In the genomic region with DNA sequence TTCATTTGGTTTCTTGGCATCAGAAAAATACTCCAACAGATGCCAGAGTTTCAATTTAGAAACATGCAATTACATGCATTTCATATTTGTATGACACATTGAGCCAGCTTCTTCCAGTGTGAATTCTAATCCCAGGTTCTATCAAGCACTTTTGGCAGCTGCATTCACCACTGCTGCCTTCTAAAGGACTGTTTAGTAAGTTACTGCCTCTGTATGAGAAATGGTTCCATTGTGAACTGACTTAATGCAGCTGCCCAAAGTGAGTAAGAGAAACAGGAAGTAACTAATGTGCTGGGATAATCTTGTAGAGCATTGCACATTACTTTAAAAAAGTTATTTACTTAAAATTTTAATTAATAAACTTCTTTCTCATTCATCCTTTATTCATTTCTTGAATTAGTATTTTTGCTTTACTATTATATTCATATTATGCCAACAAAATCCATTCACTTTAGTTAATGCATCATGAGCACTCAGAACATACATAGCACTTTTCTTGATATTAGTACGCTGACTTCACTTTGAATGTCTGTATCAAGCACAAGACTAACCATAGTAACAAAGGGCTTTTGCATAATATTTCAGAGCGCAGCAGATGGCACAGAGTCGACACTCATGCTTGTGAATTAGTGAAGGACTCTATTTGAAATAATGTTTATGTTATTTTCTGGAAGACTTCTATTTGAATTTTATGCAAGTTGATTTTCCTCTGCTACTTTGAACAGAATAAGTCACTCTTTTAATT, we compare ENCODE assay signal across 17 cellular contexts. TPM values are rescaled to one million over a fixed set of nuclear protein-coding genes. Genes with fewer than 3 reads are reported as not detected.
A peak's percentile ranks its signal among the peaks of the same experiment; 100 is the strongest.
DNase-seq lines count a peak whose midpoint lies in the region; ATAC-seq and TF ChIP-seq lines count a peak whose summit lies in the region.
"Had no signal": no experiment of that assay in that cellular context is flagged by ENCODE, and none has a peak within 500 bp of the region (broad histone marks: within the 10 kb centered on the region; RNA-seq: fewer than 3 reads in every experiment).

No MANE protein-coding gene starts in this region.

- no peaks in the 10 kb centered on the region for H3K79me2 ChIP-seq in OCI-LY3 (ENCODE audit: low read length)
- H3K79me2 ChIP-seq in smooth muscle cell (ENCODE audit: low read depth) = no peaks in the 10 kb centered on the region

- TF ChIP-seq CTCF in OCI-LY3 (IDR thresholded peaks at IDR 0.05; ENCODE audit: low read depth, low read length) = peak; percentile 21
- no peak for TF ChIP-seq CTCF in smooth muscle cell (IDR thresholded peaks at IDR 0.05; ENCODE audit: borderline replicate concordance, insufficient read depth, poor library complexity, severe bottlenecking)

- H3K9me3 ChIP-seq in OCI-LY3 (ENCODE audit: insufficient read depth, low read length) = no peaks in the 10 kb centered on the region
- H3K9me3 ChIP-seq in smooth muscle cell (replicated peaks; ENCODE audit: low read depth) = no peaks in the 10 kb centered on the region

- WGBS in smooth muscle cell (ENCODE audit: low lambda C conversion rate) = 96% methylated on average over 3 of the region's 3 CpGs

- H3K4me3 ChIP-seq in OCI-LY3 (ENCODE audit: low read length) (peak overlapping the region; percentile 32), smooth muscle cell (no peak overlapping the region)
- H3K4me3 ChIP-seq: SK-N-MC had no signal

- H2AFZ ChIP-seq in OCI-LY3 (ENCODE audit: low read depth, low read length) = no peak overlapping the region
- H2AFZ ChIP-seq in smooth muscle cell (ENCODE audit: low read depth) = peak overlapping the region; percentile 21

- no peak overlapping the region for H3K4me3 Mint-ChIP-seq in effector memory CD8-positive, alpha-beta T cell
- H3K4me3 Mint-ChIP-seq: activated naive CD8-positive, alpha-beta T cell treated with anti-CD3 and anti-CD28 coated beads, Interleukin-2, amount 10 ng/mL, durations not matched to agents 7 days and 5 days; type B pancreatic cell had no signal

- peaks cover 4% of the 10 kb centered on the region for H3K36me3 Mint-ChIP-seq in effector memory CD8-positive, alpha-beta T cell (ENCODE audit: insufficient read depth)
- H3K36me3 Mint-ChIP-seq: activated naive CD8-positive, alpha-beta T cell treated with anti-CD3 and anti-CD28 coated beads, Interleukin-2, amount 10 ng/mL, durations not matched to agents 7 days and 5 days; type B pancreatic cell had no signal

- H3K4me2 ChIP-seq in OCI-LY3 (ENCODE audit: low read length) (peak overlapping the region; percentile 66), smooth muscle cell (no peak overlapping the region)

- no peak overlapping the region for H3K9ac ChIP-seq in OCI-LY3 (ENCODE audit: low read length)
- no peak overlapping the region for H3K9ac ChIP-seq in smooth muscle cell (ENCODE audit: low read depth)

- no peaks in the 10 kb centered on the region for H3F3A ChIP-seq in smooth muscle cell (ENCODE audit: low read depth)

- no peaks in the 10 kb centered on the region for H3K4me1 Mint-ChIP-seq in effector memory CD8-positive, alpha-beta T cell (ENCODE audit: low read depth in 2 of 2)
- H3K4me1 Mint-ChIP-seq: activated naive CD8-positive, alpha-beta T cell treated with anti-CD3 and anti-CD28 coated beads, Interleukin-2, amount 10 ng/mL, durations not matched to agents 7 days and 5 days had no signal

- peak overlapping the region; percentile 66 for H3K27ac ChIP-seq in OCI-LY3 (ENCODE audit: low read length)
- H3K27ac ChIP-seq in smooth muscle cell (ENCODE audit: low read depth) = no peak overlapping the region
- H3K27ac ChIP-seq: SK-N-MC had no signal

- peak; percentile 37 for ATAC-seq in effector memory CD8-positive, alpha-beta T cell (replicated peaks)
- ATAC-seq in GM21723 (IDR thresholded peaks at IDR 0.05; ENCODE audit: unreplicated experiment) = no peak

- DNase-seq in SKM-1 treated with dmso at 0.1 percent for 144 hours (lab: John Stamatoyannopoulos, UW; ENCODE audit: unreplicated experiment) (peak; percentile 23), SKM-1 (lab: John Stamatoyannopoulos, UW; ENCODE audit: unreplicated experiment) (no peak), smooth muscle cell (lab: John Stamatoyannopoulos, UW; ENCODE audit: unreplicated experiment) (no peak), NCI-H748 (lab: John Stamatoyannopoulos, UW; ENCODE audit: unreplicated experiment) (no peak), OCI-M2 (lab: John Stamatoyannopoulos, UW; ENCODE audit: unreplicated experiment) (no peak)
- no peak for DNase-seq in effector memory CD8-positive, alpha-beta T cell
- DNase-seq: ACHN; activated CD4-positive, CD25-positive, alpha-beta regulatory T cell; activated CD8-positive, alpha-beta memory T cell treated with anti-CD3 and anti-CD28 coated beads, Interleukin-2, amount 50 U/mL, for 48 hours; activated naive CD8-positive, alpha-beta T cell treated with anti-CD3 and anti-CD28 coated beads, Interleukin-2, amount 10 ng/mL, durations not matched to agents 7 days and 5 days; NCI-H1694 treated with DMSO at 0.1 percent for 48 hours; NCI-H774 had no signal

- no peaks in the 10 kb centered on the region for H3K27me3 ChIP-seq in OCI-LY3 (ENCODE audit: low read depth, low read length)
- H3K27me3 ChIP-seq in smooth muscle cell (ENCODE audit: low read depth) = no peaks in the 10 kb centered on the region

- H3K9me3 Mint-ChIP-seq in effector memory CD8-positive, alpha-beta T cell = peaks cover 0 to 3% of the 10 kb centered on the region in 2 donors
- H3K9me3 Mint-ChIP-seq: type B pancreatic cell had no signal

- no peaks in the 10 kb centered on the region for H4K20me1 ChIP-seq in OCI-LY3 (ENCODE audit: insufficient read depth, low read length)
- H4K20me1 ChIP-seq in smooth muscle cell (ENCODE audit: low read depth) = no peaks in the 10 kb centered on the region

- no peak overlapping the region for H3K27ac Mint-ChIP-seq in effector memory CD8-positive, alpha-beta T cell
- H3K27ac Mint-ChIP-seq: activated naive CD8-positive, alpha-beta T cell treated with anti-CD3 and anti-CD28 coated beads, Interleukin-2, amount 10 ng/mL, durations not matched to agents 7 days and 5 days; type B pancreatic cell had no signal

- no peaks in the 10 kb centered on the region for H3K27me3 Mint-ChIP-seq in effector memory CD8-positive, alpha-beta T cell
- H3K27me3 Mint-ChIP-seq: activated naive CD8-positive, alpha-beta T cell treated with anti-CD3 and anti-CD28 coated beads, Interleukin-2, amount 10 ng/mL, durations not matched to agents 7 days and 5 days; type B pancreatic cell had no signal

- H3K36me3 ChIP-seq in OCI-LY3 (replicated peaks; ENCODE audit: low read depth, low read length) = no peaks in the 10 kb centered on the region
- H3K36me3 ChIP-seq in smooth muscle cell (ENCODE audit: low read depth) = no peaks in the 10 kb centered on the region

- peaks cover 26% of the 10 kb centered on the region for H3K4me1 ChIP-seq in OCI-LY3 (ENCODE audit: low read length)
- H3K4me1 ChIP-seq in smooth muscle cell (ENCODE audit: low read depth) = no peaks in the 10 kb centered on the region

RNA-seq across cellular contexts. Expression of a gene that starts 9.9 kb away (rescaled TPM):
- not detected in 2 replicates for total RNA-seq in smooth muscle cell
- polyA plus RNA-seq in smooth muscle cell = 0.21 TPM in 1 of 2 replicates, not detected in the other
- total RNA-seq: dermis microvascular lymphatic vessel endothelial cell had no signal
